13 cellular contexts compared by ENCODE assay signal in the genomic region with DNA sequence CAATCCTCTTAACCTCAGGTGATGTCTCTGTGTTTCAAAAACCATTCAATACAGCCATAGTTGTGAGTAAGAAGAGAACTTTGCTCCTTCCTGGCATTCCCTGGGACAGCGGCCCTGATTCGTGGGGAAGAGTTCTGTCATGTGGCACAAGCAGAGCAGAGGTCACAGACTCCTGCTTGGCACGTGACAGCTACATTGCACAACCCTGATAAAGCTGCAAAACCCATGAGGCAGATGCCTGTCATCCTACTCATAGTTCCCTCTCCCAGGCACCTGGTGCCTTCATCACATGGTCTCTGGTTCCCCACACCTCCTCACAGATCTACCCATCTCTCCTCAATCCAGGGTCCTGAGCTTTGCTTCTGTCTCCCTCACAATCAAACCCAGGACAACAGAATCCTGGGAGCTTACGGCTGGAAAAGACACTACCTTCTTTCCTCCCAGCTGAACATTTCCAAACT.
DNase-seq lines count a peak whose midpoint lies in the region; ATAC-seq and TF ChIP-seq lines count a peak whose summit lies in the region.
"Had no signal": no experiment of that assay in that cellular context is flagged by ENCODE, and none has a peak within 500 bp of the region (broad histone marks: within the 10 kb centered on the region; RNA-seq: fewer than 3 reads in every experiment).

No MANE protein-coding gene starts in this region.

- peaks cover 78% of the 10 kb centered on the region for H3K36me3 ChIP-seq in PC-3 (ENCODE audit: low read depth, low read length)
- H3K36me3 ChIP-seq in mucosa of rectum (ENCODE audit: control insufficient read depth in 2 of 2, insufficient read depth in 2 of 2, low read length in 2 of 2), result peaks cover 25 to 28% of the 10 kb centered on the region in 2 donors
- no peaks in the 10 kb centered on the region for H3K36me3 ChIP-seq in MM.1S (replicated peaks; ENCODE audit: insufficient read depth, low read length)

- H3K9me3 ChIP-seq in PC-3 (ENCODE audit: low read length) (no peaks in the 10 kb centered on the region), mucosa of rectum (ENCODE audit: control insufficient read depth in 2 of 2, low read length in 2 of 2) (no peaks in the 10 kb centered on the region), MM.1S (replicated peaks; ENCODE audit: insufficient read depth, low read length) (no peaks in the 10 kb centered on the region)
- H3K9me3 ChIP-seq: ascending aorta had no signal

- no peak overlapping the region for H2AFZ ChIP-seq in PC-3 (ENCODE audit: low read length)
- H2AFZ ChIP-seq in MM.1S (ENCODE audit: low read length), result no peak overlapping the region

- no peaks in the 10 kb centered on the region for H3K79me2 ChIP-seq in PC-3 (ENCODE audit: low read length)
- no peaks in the 10 kb centered on the region for H3K79me2 ChIP-seq in MM.1S (ENCODE audit: low read length)

- H3K4me3 ChIP-seq in PC-3 (ENCODE audit: low read length) (no peak overlapping the region), mucosa of rectum (ENCODE audit: low read length in 2 of 2) (no peak overlapping the region), MM.1S (ENCODE audit: low read length) (no peak overlapping the region)
- H3K4me3 ChIP-seq: ascending aorta, SK-N-MC had no signal

- CTCF ChIA-PET in PC-3 (lab: Charles Lee), result no interaction called here

- TF ChIP-seq CTCF in PC-3 (conservative IDR thresholded peaks at IDR 0.05; ENCODE audit: low read depth, low read length), result no peak
- no peak for TF ChIP-seq CTCF in MM.1S (IDR thresholded peaks at IDR 0.05; ENCODE audit: low read length)

- H3K4me1 ChIP-seq in PC-3 (ENCODE audit: insufficient read depth, low read length), result peaks cover 3% of the 10 kb centered on the region; the same call in 1 of the 2 replicates
- H3K4me1 ChIP-seq in mucosa of rectum (ENCODE audit: control insufficient read depth in 2 of 2, insufficient read depth in 2 of 2, low read length in 2 of 2), result peaks cover 31 to 36% of the 10 kb centered on the region in 2 donors
- no peaks in the 10 kb centered on the region for H3K4me1 ChIP-seq in MM.1S (ENCODE audit: low read length)
- H3K4me1 ChIP-seq: ascending aorta had no signal

- no peak overlapping the region for H3K9ac ChIP-seq in PC-3 (ENCODE audit: low read length)
- no peak overlapping the region for H3K9ac ChIP-seq in mucosa of rectum (ENCODE audit: low read depth in 1 of 2, low read length in 2 of 2)
- H3K9ac ChIP-seq in MM.1S (ENCODE audit: low read length), result no peak overlapping the region

- DNase-seq in AG08395 (ENCODE audit: low spot score), result peak; percentile 17
- peak; percentile 38 for DNase-seq in PC-3
- peak; percentile 33 for DNase-seq in fibroblast of the conjunctiva (ENCODE audit: low read depth)
- no peak for DNase-seq in MM.1S
- DNase-seq in NCI-H2107 treated with DMSO at 0.1 percent for 48 hours (lab: John Stamatoyannopoulos, UW; ENCODE audit: unreplicated experiment), result no peak
- DNase-seq: ACHN; activated CD8-positive, alpha-beta T cell treated with anti-CD3 and anti-CD28 coated beads for 36 hours; NCI-H1417 treated with DMSO at 0.1 percent for 48 hours had no signal

- H3K27me3 ChIP-seq in PC-3 (ENCODE audit: low read length) (no peaks in the 10 kb centered on the region), mucosa of rectum (ENCODE audit: control insufficient read depth in 2 of 2, insufficient read depth in 2 of 2, low read length in 2 of 2) (no peaks in the 10 kb centered on the region), MM.1S (replicated peaks; ENCODE audit: insufficient read depth, low read length) (no peaks in the 10 kb centered on the region; the same call in 1 of the 2 replicates)
- H3K27me3 ChIP-seq: ascending aorta had no signal

- H4K20me1 ChIP-seq in PC-3 (ENCODE audit: low read length), result no peaks in the 10 kb centered on the region
- H4K20me1 ChIP-seq in MM.1S (ENCODE audit: insufficient read depth, low read length), result no peaks in the 10 kb centered on the region

- intact Hi-C loops in PC-3 (cut with micrococcal nuclease), result no loop called here

- no peak overlapping the region for H3K27ac ChIP-seq in PC-3 (ENCODE audit: low read length)
- peak overlapping the region; percentile 62 to 71 for H3K27ac ChIP-seq in mucosa of rectum (ENCODE audit: low read depth in 2 of 2, low read length in 2 of 2)
- no peak overlapping the region for H3K27ac ChIP-seq in MM.1S (ENCODE audit: low read length)
- H3K27ac ChIP-seq: ascending aorta, SK-N-MC had no signal

- no peaks in the 10 kb centered on the region for H3F3A ChIP-seq in PC-3 (ENCODE audit: low read length, unreplicated experiment)
- H3F3A ChIP-seq in MM.1S (ENCODE audit: insufficient read depth, low read length), result no peaks in the 10 kb centered on the region

- POLR2A ChIA-PET in PC-3 (lab: Charles Lee; ENCODE audit: unreplicated experiment), result no interaction called here

- no peak overlapping the region for H3K4me2 ChIP-seq in PC-3 (ENCODE audit: low read length)
- no peak overlapping the region for H3K4me2 ChIP-seq in MM.1S (ENCODE audit: low read depth, low read length)

- H3K9me2 ChIP-seq in PC-3 (replicated peaks; ENCODE audit: low read length) (no peaks in the 10 kb centered on the region), MM.1S (replicated peaks; ENCODE audit: insufficient read depth, low read length) (no peaks in the 10 kb centered on the region)

- no TSS peak for BruUV-seq in PC-3 (replicated peaks; lab: Mats Ljungman, UMichigan)

- no peak for ATAC-seq in PC-3
- no peak for ATAC-seq in GM18909 (IDR thresholded peaks at IDR 0.05; ENCODE audit: poor library complexity, unreplicated experiment)
- no peak for ATAC-seq in GM18870 (IDR thresholded peaks at IDR 0.05; ENCODE audit: unreplicated experiment)
- ATAC-seq: activated CD8-positive, alpha-beta T cell treated with anti-CD3 and anti-CD28 coated beads for 36 hours had no signal

Comparison
In these comparisons a context has a peak if more than half of its experiments do, and no peak if none do; other contexts are left out.
1. DNase-seq: peak in AG08395 (single experiment), PC-3 (single experiment) and fibroblast of the conjunctiva (single experiment); none in MM.1S (single experiment) and NCI-H2107 treated with DMSO at 0.1 percent for 48 hours (single experiment).
2. H3K27ac ChIP-seq: peak in mucosa of rectum (2 of 2); none in PC-3 (single experiment) and MM.1S (single experiment).